In genomic region chr9:125585503-125586172, GRCh38 we compare ENCODE assay signal across 1 cellular context.
TF ChIP-seq lines count a peak whose summit lies in the region.

No MANE protein-coding gene starts in this region.

TF ChIP-seq in SK-N-SH treated with all-trans-retinoic acid at 6 μM for 48 hours, 23 proteins besides CTCF, POLR2A, EP300 and RAD21 (continued from another document):
- TF ChIP-seq CREB5 (CRISPR knock-in tag; IDR thresholded peaks at IDR 0.05; ENCODE audit: low read depth): no peak
- TF ChIP-seq TSHZ2 (CRISPR knock-in tag; IDR thresholded peaks at IDR 0.05): no peak
- no peak for TF ChIP-seq ZFP30 (CRISPR knock-in tag; IDR thresholded peaks at IDR 0.05)
- no peak for TF ChIP-seq TCF4 (CRISPR knock-in tag; IDR thresholded peaks at IDR 0.05; ENCODE audit: borderline replicate concordance)
